In the genomic region with DNA sequence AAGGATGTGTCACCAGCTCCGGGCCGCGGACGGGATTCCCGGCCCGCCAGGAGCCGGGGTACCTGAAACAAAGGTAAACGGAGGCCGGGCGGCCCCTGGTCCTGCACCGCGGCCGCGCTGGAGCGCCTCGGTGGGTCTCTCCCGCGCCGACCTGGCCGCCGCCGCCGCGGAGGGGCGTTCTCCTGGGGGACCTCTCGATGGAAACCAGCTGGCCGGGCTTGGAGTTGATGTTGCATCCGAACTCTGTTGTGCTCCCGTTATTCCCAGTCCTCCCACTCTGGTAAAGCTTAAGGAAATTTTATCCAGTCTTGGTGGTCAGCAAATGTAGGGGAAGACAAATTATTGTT, we compare ENCODE assay signal across 8 cellular contexts. TPM values are rescaled to one million over a fixed set of nuclear protein-coding genes. Genes with fewer than 3 reads are reported as not detected.
DNase-seq lines count a peak whose midpoint lies in the region; ATAC-seq and TF ChIP-seq lines count a peak whose summit lies in the region.

No MANE protein-coding gene starts in this region.

- peak overlapping the region; percentile 88 for H3K4me3 ChIP-seq in fibroblast of villous mesenchyme (ENCODE audit: low read depth, low read length)
- H3K4me3 ChIP-seq in ovary, result peak overlapping the region; percentile 82
- no peak overlapping the region for H3K4me3 ChIP-seq in Karpas-422 (ENCODE audit: low read length)

- H3K9me2 ChIP-seq in Karpas-422 (replicated peaks; ENCODE audit: insufficient read depth, low read length), result no peaks in the 10 kb centered on the region

- H3K4me1 Mint-ChIP-seq in CD4-positive, alpha-beta T cell (ENCODE audit: low read depth), result peaks cover 13% of the 10 kb centered on the region

- H3K27me3 Mint-ChIP-seq in CD4-positive, alpha-beta T cell, result peaks cover 47% of the 10 kb centered on the region

- intact Hi-C loops in CD4-positive, alpha-beta T cell (cut with DNase I, micrococcal nuclease), result no loop called here
- intact Hi-C loops in ovary (cut with DNase I), result no loop called here

- H3K79me2 ChIP-seq in Karpas-422 (ENCODE audit: low read length), result no peaks in the 10 kb centered on the region

- H3K9me3 Mint-ChIP-seq in CD4-positive, alpha-beta T cell, result peaks cover 5% of the 10 kb centered on the region

- H3K9me3 ChIP-seq in CD4-positive, alpha-beta T cell (ENCODE audit: control insufficient read depth, low read length), result peaks cover 5% of the 10 kb centered on the region
- no peaks in the 10 kb centered on the region for H3K9me3 ChIP-seq in ovary
- no peaks in the 10 kb centered on the region; the same call in 1 of the 2 replicates for H3K9me3 ChIP-seq in Karpas-422 (ENCODE audit: low read length)

- no peak for ATAC-seq in CD4-positive, alpha-beta T cell (ENCODE audit: poor library complexity)

- H2AFZ ChIP-seq in Karpas-422 (ENCODE audit: low read length), result no peak overlapping the region

- H3K36me3 Mint-ChIP-seq in CD4-positive, alpha-beta T cell (ENCODE audit: low read depth), result no peaks in the 10 kb centered on the region

- no peaks in the 10 kb centered on the region for H4K20me1 ChIP-seq in Karpas-422 (ENCODE audit: insufficient read depth, low read depth, low read length)

- no peak overlapping the region for H3K27ac Mint-ChIP-seq in CD4-positive, alpha-beta T cell

- no peak overlapping the region for H3K9ac ChIP-seq in Karpas-422 (ENCODE audit: low read length)

- TF ChIP-seq EP300 in ovary (IDR thresholded peaks at IDR 0.05), result no peak

- POLR2A ChIA-PET in CD4-positive, alpha-beta T cell (lab: Charles Lee), result no interaction called here

- WGBS in ovary, 3 donors, result 0% methylated on average over 29 of the region's 29 CpGs

- TF ChIP-seq CTCF in CD4-positive, alpha-beta T cell (IDR thresholded peaks at IDR 0.05), result no peak
- TF ChIP-seq CTCF in fibroblast of villous mesenchyme (IDR thresholded peaks at IDR 0.05; ENCODE audit: insufficient read depth, low read depth, low read length) (no peak), ovary (IDR thresholded peaks at IDR 0.05) (no peak)

- H3K4me2 ChIP-seq in Karpas-422 (ENCODE audit: low read depth, low read length, poor library complexity, severe bottlenecking), result no peak overlapping the region

- no peak for DNase-seq in CD4-positive, alpha-beta T cell
- peak; percentile 31 for DNase-seq in HCEC 1CT
- DNase-seq in SW480 (ENCODE audit: low spot score), result peak; percentile 22
- DNase-seq in fibroblast of villous mesenchyme (ENCODE audit: low read depth), result peak; percentile 44
- DNase-seq in ovary, result peak in 4 of 5 donors; percentile 57 to 77 (median 70)
- no peak for DNase-seq in NCI-H128 (lab: John Stamatoyannopoulos, UW; ENCODE audit: unreplicated experiment)
- no peak for DNase-seq in 8988T
- DNase-seq in Karpas-422, result no peak

- H3K27me3 ChIP-seq in CD4-positive, alpha-beta T cell (ENCODE audit: control insufficient read depth, insufficient read depth, low read length), result peaks cover 30% of the 10 kb centered on the region
- H3K27me3 ChIP-seq in ovary, result no peaks in the 10 kb centered on the region
- no peaks in the 10 kb centered on the region for H3K27me3 ChIP-seq in Karpas-422 (ENCODE audit: low read length)

- CTCF ChIA-PET in CD4-positive, alpha-beta T cell (lab: Charles Lee), result no interaction called here

- peaks cover 2% of the 10 kb centered on the region for H3K4me1 ChIP-seq in ovary (ENCODE audit: insufficient read depth)
- H3K4me1 ChIP-seq in Karpas-422 (ENCODE audit: low read length), result no peaks in the 10 kb centered on the region

- peak overlapping the region; percentile 83 for H3K4me3 Mint-ChIP-seq in CD4-positive, alpha-beta T cell

- no peak for TF ChIP-seq POLR2A in ovary (IDR thresholded peaks at IDR 0.05)

- no peaks in the 10 kb centered on the region for H3K36me3 ChIP-seq in ovary
- H3K36me3 ChIP-seq in Karpas-422 (ENCODE audit: insufficient read depth, low read length), result no peaks in the 10 kb centered on the region

- H3K27ac ChIP-seq in CD4-positive, alpha-beta T cell (ENCODE audit: low read depth, low read length), result no peak overlapping the region
- H3K27ac ChIP-seq in ovary (peak overlapping the region; percentile 87 to 92), Karpas-422 (ENCODE audit: low read length) (no peak overlapping the region)

RNA-seq across cellular contexts. Expression of a gene that starts 0.8 kb away (rescaled TPM):
- under 1 TPM; 0.14 to 0.31 TPM for total RNA-seq in CD4-positive, alpha-beta T cell
- total RNA-seq in fibroblast of villous mesenchyme (23.2 and 25.9 TPM in 2 replicates), ovary (10 to 100 TPM in 6 of 7 donors, 1 to 10 TPM in 1; 9.9 to 17.7 (median 12.5) TPM)
- polyA plus RNA-seq in ovary, result 1 to 10 TPM; 4.6 to 7.8 TPM
- total RNA-seq in Karpas-422 (2014; rRNA removed; shearing (Covaris generic); ENCODE audit: low replicate concordance), result not detected in 2 replicates

Comparison
In these comparisons a context has a peak if more than half of its experiments do, and no peak if none do; other contexts are left out.
1. DNase-seq: peak in HCEC 1CT (single experiment), SW480 (single experiment), fibroblast of villous mesenchyme (single experiment) and ovary (4 of 5); none in CD4-positive, alpha-beta T cell (0 of 10), NCI-H128 (single experiment), 8988T (single experiment) and Karpas-422 (single experiment).
2. H3K27ac ChIP-seq: peak in ovary (2 of 2); none in CD4-positive, alpha-beta T cell (single experiment) and Karpas-422 (single experiment).
3. RNA of a gene that starts 0.8 kb away (total RNA-seq): 23.2 to 25.9 TPM in fibroblast of villous mesenchyme and 9.9 to 17.7 TPM in ovary; 0.14 to 0.31 TPM in CD4-positive, alpha-beta T cell and not detected in Karpas-422; every median in the first group is over 4 times any median in the second.